8 cellular contexts compared by ENCODE assay signal in genomic region chr3:184524981-184525336, GRCh38. TPM values are rescaled to one million over a fixed set of nuclear protein-coding genes. Genes with fewer than 3 reads are reported as not detected.
DNase-seq lines count a peak whose midpoint lies in the region; ATAC-seq and TF ChIP-seq lines count a peak whose summit lies in the region.

No MANE protein-coding gene starts in this region.

- peak overlapping the region; percentile 42 to 56 (median 54) for H3K4me3 ChIP-seq in gastrocnemius medialis

- no peak for TF ChIP-seq POLR2A in gastrocnemius medialis (IDR thresholded peaks at IDR 0.05)

- ATAC-seq in Right ventricle myocardium superior (ENCODE audit: poor library complexity) (peak; percentile 59), Right ventricle myocardium inferior (no peak), gastrocnemius medialis (peak in 1 of 2 donors; percentile 61), HG03460 (IDR thresholded peaks at IDR 0.05; ENCODE audit: unreplicated experiment) (no peak)
- peak; percentile 63 to 69 for ATAC-seq in activated T-cell treated with anti-CD3 and anti-CD28 coated beads, Interleukin-2, amount 50 U/mL, for 72 hours (replicated peaks in 1 of 2)

- DNase-seq in Right ventricle myocardium superior (no peak), Right ventricle myocardium inferior (ENCODE audit: missing footprints) (no peak), glutamatergic neuron (no peak), gastrocnemius medialis (no peak), posterior vena cava (ENCODE audit: low spot score) (no peak), HuH-7 (ENCODE audit: low spot score) (no peak)
- DNase-seq in activated T-cell treated with anti-CD3 and anti-CD28 coated beads, Interleukin-2, amount 50 U/mL, for 72 hours = no peak

- H3K36me3 ChIP-seq in gastrocnemius medialis = no peaks in the 10 kb centered on the region

- H3K4me3 Mint-ChIP-seq in activated T-cell treated with anti-CD3 and anti-CD28 coated beads, Interleukin-2, amount 50 U/mL, for 72 hours = peak overlapping the region; percentile 89 to 96
- H3K4me3 Mint-ChIP-seq in glutamatergic neuron (ENCODE audit: unreplicated experiment) = peak overlapping the region; percentile 67

- no peak for TF ChIP-seq CTCF in glutamatergic neuron (IDR thresholded peaks at IDR 0.05; ENCODE audit: partially characterized antibody, unreplicated experiment)
- no peak for TF ChIP-seq CTCF in gastrocnemius medialis (IDR thresholded peaks at IDR 0.05 in 4 of 5, conservative IDR thresholded peaks at IDR 0.05 in 1 of 5)

- peaks cover 0 to 6% of the 10 kb centered on the region in 2 donors for H3K4me1 ChIP-seq in gastrocnemius medialis

- peaks cover 22% of the 10 kb centered on the region for H3K4me1 Mint-ChIP-seq in activated T-cell treated with anti-CD3 and anti-CD28 coated beads, Interleukin-2, amount 50 U/mL, for 72 hours (ENCODE audit: low read depth)
- peaks cover 6% of the 10 kb centered on the region for H3K4me1 Mint-ChIP-seq in glutamatergic neuron (ENCODE audit: low read depth, unreplicated experiment)

- in situ Hi-C loops in gastrocnemius medialis (cut with MboI; ENCODE audit: low sequenced_read_pairs in 4 of 4) = no loop called here

- H3K9me3 ChIP-seq in gastrocnemius medialis = no peaks in the 10 kb centered on the region

- peak overlapping the region in 2 of 4 donors; percentile 59 to 61 for H3K27ac ChIP-seq in gastrocnemius medialis

- H3K27me3 Mint-ChIP-seq in activated T-cell treated with anti-CD3 and anti-CD28 coated beads, Interleukin-2, amount 50 U/mL, for 72 hours (ENCODE audit: low read depth) = peaks cover 9% of the 10 kb centered on the region
- H3K27me3 Mint-ChIP-seq in glutamatergic neuron (ENCODE audit: unreplicated experiment) = no peaks in the 10 kb centered on the region

- peaks cover 47 to 66% (median 56%) of the 10 kb centered on the region in 3 donors for H3K27me3 ChIP-seq in gastrocnemius medialis

- intact Hi-C loops in Right ventricle myocardium superior (cut with DNase I) = no loop called here
- intact Hi-C loops in Right ventricle myocardium inferior (cut with DNase I) = no loop called here
- intact Hi-C loops in gastrocnemius medialis (cut with DNase I; ENCODE audit: low total_unique reads) = no loop called here
- intact Hi-C loops in posterior vena cava (cut with DNase I) = no loop called here

- no peaks in the 10 kb centered on the region for H3K36me3 Mint-ChIP-seq in activated T-cell treated with anti-CD3 and anti-CD28 coated beads, Interleukin-2, amount 50 U/mL, for 72 hours (ENCODE audit: insufficient read depth in 2 of 2)
- H3K36me3 Mint-ChIP-seq in glutamatergic neuron (ENCODE audit: unreplicated experiment) = peaks cover 5% of the 10 kb centered on the region

- no peaks in the 10 kb centered on the region for H3K9me3 Mint-ChIP-seq in activated T-cell treated with anti-CD3 and anti-CD28 coated beads, Interleukin-2, amount 50 U/mL, for 72 hours
- H3K9me3 Mint-ChIP-seq in glutamatergic neuron (ENCODE audit: unreplicated experiment) = no peaks in the 10 kb centered on the region

- peak overlapping the region; percentile 91 for H3K27ac Mint-ChIP-seq in activated T-cell treated with anti-CD3 and anti-CD28 coated beads, Interleukin-2, amount 50 U/mL, for 72 hours
- no peak overlapping the region for H3K27ac Mint-ChIP-seq in glutamatergic neuron (ENCODE audit: unreplicated experiment)

RNA-seq across cellular contexts. Expression of gene EPHB3, which starts 36.6 kb away (rescaled TPM):
- 2.2 TPM for total RNA-seq in Right ventricle myocardium superior
- 1.6 TPM for total RNA-seq in Right ventricle myocardium inferior
- total RNA-seq in activated T-cell treated with anti-CD3 and anti-CD28 coated beads, Interleukin-2, amount 50 U/mL, for 72 hours = under 1 TPM; 0.12 to 0.50 TPM
- 5.0 TPM for total RNA-seq in glutamatergic neuron (ENCODE audit: unreplicated experiment)
- under 1 TPM; 0.10 to 0.24 (median 0.12) TPM for total RNA-seq in gastrocnemius medialis
- total RNA-seq in posterior vena cava = 10 to 100 TPM in 1 of 2 donors, 1 to 10 TPM in 1; 6.9 to 10.8 TPM

Comparison
In these comparisons a context has a peak if more than half of its experiments do, and no peak if none do; other contexts are left out.
1. ATAC-seq: peak in Right ventricle myocardium superior (single experiment) and activated T-cell treated with anti-CD3 and anti-CD28 coated beads, Interleukin-2, amount 50 U/mL, for 72 hours (2 of 2); none in Right ventricle myocardium inferior (single experiment) and HG03460 (single experiment).